Comparison of ENCODE assay signal across 28 cellular contexts in the genomic region with DNA sequence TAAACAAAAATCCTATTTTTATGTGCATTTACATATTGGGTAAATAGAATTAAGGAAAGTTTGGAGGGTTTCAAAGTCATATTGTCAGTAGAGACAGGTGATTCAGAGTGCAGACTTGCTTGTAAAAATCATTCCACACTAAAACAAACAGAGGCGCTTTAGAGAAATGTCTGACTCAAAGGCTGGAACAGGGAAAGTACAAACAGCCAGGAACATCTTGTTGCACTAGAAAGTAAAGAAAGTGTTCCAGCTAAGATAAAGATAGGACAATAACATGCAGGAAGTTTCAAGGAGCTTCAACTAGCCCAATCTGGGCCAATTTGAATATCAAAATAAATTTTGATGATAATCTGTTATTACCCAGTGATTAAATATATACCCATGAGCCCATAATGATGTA. TPM values are rescaled to one million over a fixed set of nuclear protein-coding genes. Genes with fewer than 3 reads are reported as not detected.
"Had no signal": no experiment of that assay in that cellular context is flagged by ENCODE, and none has a peak within 500 bp of the region (broad histone marks: within the 10 kb centered on the region; RNA-seq: fewer than 3 reads in every experiment).

No MANE protein-coding gene starts in this region.

- H3K36me3 ChIP-seq: colonic mucosa, esophagus squamous epithelium, gastrocnemius medialis, heart right ventricle, left lung, lower lobe of right lung had no signal

- DNase-seq: colonic mucosa; cortex of kidney; effector CD8-positive, alpha-beta T cell; effector memory CD8-positive, alpha-beta T cell; endodermal cell; erythroblast; esophagus squamous epithelium; foreskin fibroblast; foreskin melanocyte; gastrocnemius medialis; glutamatergic neuron; head of caudate nucleus; heart right ventricle; hippocampal formation; left cardiac atrium; left lung; left ventricle myocardium superior; lower lobe of right lung; mesendoderm; midbrain had no signal

- H3K9me3 ChIP-seq: colonic mucosa, esophagus squamous epithelium, gastrocnemius medialis, left lung, lower lobe of right lung had no signal

- H3K27me3 Mint-ChIP-seq: dendritic cell treated with granulocyte-macrophage colony-stimulating factor and Interleukin-4, amounts not matched to agents 40 ng/mL and 50 ng/mL, for 4 days; memory B cell had no signal

- ATAC-seq: effector memory CD8-positive, alpha-beta T cell; esophagus mucosa; gastrocnemius medialis; heart right ventricle; left cardiac atrium; left lung; left ventricle myocardium superior; lower lobe of right lung had no signal

- FAIRE-seq: endometrium, islet of Langerhans, keratinocyte had no signal

- H3K27me3 ChIP-seq: colonic mucosa, esophagus squamous epithelium, gastrocnemius medialis, left lung had no signal

- H3K27ac Mint-ChIP-seq: dendritic cell treated with granulocyte-macrophage colony-stimulating factor and Interleukin-4, amounts not matched to agents 40 ng/mL and 50 ng/mL, for 4 days; effector memory CD8-positive, alpha-beta T cell; endodermal cell; memory B cell had no signal

- H3K9me3 Mint-ChIP-seq: dendritic cell treated with granulocyte-macrophage colony-stimulating factor and Interleukin-4, amounts not matched to agents 40 ng/mL and 50 ng/mL, for 4 days; effector memory CD8-positive, alpha-beta T cell had no signal

- H3K4me3 ChIP-seq: colonic mucosa, esophagus squamous epithelium, gastrocnemius medialis, heart right ventricle, left lung, lower lobe of right lung had no signal

- H3K4me3 Mint-ChIP-seq: dendritic cell treated with granulocyte-macrophage colony-stimulating factor and Interleukin-4, amounts not matched to agents 40 ng/mL and 50 ng/mL, for 4 days; effector memory CD8-positive, alpha-beta T cell; endodermal cell; memory B cell had no signal

- H3K27ac ChIP-seq: colonic mucosa, epithelial cell of prostate, esophagus squamous epithelium, gastrocnemius medialis, heart right ventricle, left lung, lower lobe of right lung had no signal

- H3K4me1 ChIP-seq: colonic mucosa, esophagus squamous epithelium, gastrocnemius medialis, heart right ventricle, left lung, lower lobe of right lung had no signal

- H3K4me1 Mint-ChIP-seq: endodermal cell, memory B cell had no signal

RNA-seq across cellular contexts. Expression of a gene that starts 16.4 kb away (rescaled TPM):
- total RNA-seq: esophagus mucosa, lower lobe of right lung, lung microvascular endothelial cell had no signal
